Comparison of ENCODE assay signal across 4 cellular contexts in the genomic region with DNA sequence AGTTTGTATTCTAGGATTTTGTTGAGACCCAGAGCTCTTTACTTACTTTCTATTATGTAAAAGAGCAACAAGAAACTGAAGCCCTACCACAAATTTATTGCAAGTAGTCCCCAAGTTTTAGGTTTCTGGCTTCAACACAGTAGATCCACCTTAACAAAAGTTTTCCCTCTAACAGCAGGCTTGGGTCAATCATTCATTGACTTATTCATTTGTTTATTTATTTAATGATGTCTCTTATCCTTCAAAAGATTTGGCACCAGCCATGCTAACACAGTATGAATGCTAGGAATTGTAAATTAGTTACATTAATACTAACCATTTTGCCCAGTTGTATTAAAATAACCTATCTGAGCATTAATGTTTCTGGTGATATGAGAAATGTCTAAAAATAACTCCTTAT.
"Had no signal": no experiment of that assay in that cellular context is flagged by ENCODE, and none has a peak within 500 bp of the region (broad histone marks: within the 10 kb centered on the region; RNA-seq: fewer than 3 reads in every experiment).

No MANE protein-coding gene starts in this region.

- H3K27ac Mint-ChIP-seq: IgD-negative memory B cell had no signal

- H3K4me1 Mint-ChIP-seq: IgD-negative memory B cell had no signal

- DNase-seq: IMR-90, KBM-7, KG1 had no signal

- H3K4me3 Mint-ChIP-seq: IgD-negative memory B cell had no signal
